In the genomic region with DNA sequence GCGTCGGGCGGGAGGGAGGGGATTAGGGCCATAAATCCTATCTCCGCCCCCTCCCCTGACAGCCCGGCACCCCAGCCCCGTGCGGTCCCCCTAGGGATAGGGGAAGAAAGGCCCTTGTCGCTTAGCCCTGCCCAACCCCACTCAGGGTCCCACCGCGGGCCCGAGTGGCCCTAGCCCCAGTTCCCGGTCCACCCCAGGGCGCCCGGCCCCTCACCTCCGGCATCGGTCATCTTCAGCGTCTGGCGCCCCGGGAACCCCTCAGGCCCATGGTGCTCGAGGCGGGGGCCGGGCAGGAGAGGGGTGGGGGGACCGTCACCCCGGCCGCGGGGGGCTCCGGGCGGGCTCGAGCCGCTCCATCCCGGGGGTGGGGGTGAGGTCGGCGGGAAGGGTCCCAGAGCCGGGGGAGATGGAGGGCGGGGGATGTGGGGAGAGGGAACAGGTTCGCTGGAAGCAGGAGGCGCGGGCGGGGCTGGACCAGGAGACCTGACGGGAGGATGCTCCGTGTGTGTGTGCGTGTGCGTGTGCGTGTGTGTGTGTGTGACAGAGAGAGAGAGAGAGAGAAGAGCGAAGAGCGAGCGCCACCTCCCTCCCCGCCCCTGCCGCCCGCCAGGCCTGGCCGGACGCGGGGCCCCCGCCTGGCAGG, we compare ENCODE assay signal across 1 cellular context.
A peak's percentile ranks its signal among the peaks of the same experiment; 100 is the strongest.
TF ChIP-seq lines count a peak whose summit lies in the region.

No MANE protein-coding gene starts in this region.

TF ChIP-seq in HepG2, 621 proteins besides CTCF, POLR2A, EP300 and RAD21:
- TF ChIP-seq PHF21A (CRISPR knock-in tag; IDR thresholded peaks at IDR 0.05) (no peak), ZBTB3 (CRISPR knock-in tag; IDR thresholded peaks at IDR 0.05; ENCODE audit: borderline replicate concordance, low read depth) (no peak), ZNF333 (CRISPR knock-in tag; IDR thresholded peaks at IDR 0.05; ENCODE audit: borderline replicate concordance) (no peak), KDM1A (CRISPR knock-in tag; IDR thresholded peaks at IDR 0.05) (no peak), ZNF598 (CRISPR knock-in tag; IDR thresholded peaks at IDR 0.05; ENCODE audit: borderline replicate concordance) (no peak), CBX1 (IDR thresholded peaks at IDR 0.05; ENCODE audit: low read depth) (no peak), NR1H2 (CRISPR knock-in tag; IDR thresholded peaks at IDR 0.05; ENCODE audit: borderline replicate concordance, low read depth) (no peak), BORCS8-MEF2B (CRISPR knock-in tag; IDR thresholded peaks at IDR 0.05) (no peak), ZNF564 (CRISPR knock-in tag; IDR thresholded peaks at IDR 0.05) (no peak), ZNF33A (CRISPR knock-in tag; IDR thresholded peaks at IDR 0.05; ENCODE audit: borderline replicate concordance) (no peak), BRD4 (CRISPR knock-in tag; IDR thresholded peaks at IDR 0.05) (no peak), ZFX (CRISPR knock-in tag; IDR thresholded peaks at IDR 0.05; ENCODE audit: low read depth) (0 out of 2 replicates have a peak, but pooled peaks have one; percentile 22), TFE3 (CRISPR knock-in tag; IDR thresholded peaks at IDR 0.05) (no peak), RBFOX2 (IDR thresholded peaks at IDR 0.05; ENCODE audit: low read depth, low read length) (no peak), ZBTB44 (CRISPR knock-in tag; IDR thresholded peaks at IDR 0.05) (no peak), ZFP90 (CRISPR knock-in tag; IDR thresholded peaks at IDR 0.05; ENCODE audit: borderline replicate concordance) (no peak), ZNF724P (CRISPR knock-in tag; IDR thresholded peaks at IDR 0.05; ENCODE audit: borderline replicate concordance) (no peak), ZFYVE20 (CRISPR knock-in tag; IDR thresholded peaks at IDR 0.05; ENCODE audit: borderline replicate concordance, low read depth) (no peak), ZNF367 (CRISPR knock-in tag; IDR thresholded peaks at IDR 0.05; ENCODE audit: borderline replicate concordance) (no peak), RELA (CRISPR knock-in tag; IDR thresholded peaks at IDR 0.05) (no peak), KLF15 (CRISPR knock-in tag; IDR thresholded peaks at IDR 0.05; ENCODE audit: borderline replicate concordance) (no peak), ZC3H4 (CRISPR knock-in tag; IDR thresholded peaks at IDR 0.05; ENCODE audit: borderline replicate concordance) (no peak), SPEN (CRISPR knock-in tag; IDR thresholded peaks at IDR 0.05; ENCODE audit: low read depth) (no peak), AKAP8 (CRISPR knock-in tag; IDR thresholded peaks at IDR 0.05) (no peak), ATF3 (CRISPR knock-in tag; IDR thresholded peaks at IDR 0.05) (no peak), NCOA2 (CRISPR knock-in tag; IDR thresholded peaks at IDR 0.05) (no peak), ZNF749 (CRISPR knock-in tag; IDR thresholded peaks at IDR 0.05; ENCODE audit: borderline replicate concordance) (0 out of 2 replicates have a peak, but pooled peaks have one; percentile 25), ZNF558 (CRISPR knock-in tag; IDR thresholded peaks at IDR 0.05; ENCODE audit: borderline replicate concordance) (0 out of 2 replicates have a peak, but pooled peaks have one; percentile 30), ZNF337 (CRISPR knock-in tag; IDR thresholded peaks at IDR 0.05; ENCODE audit: borderline replicate concordance, low read depth) (no peak), GABPB1 (CRISPR knock-in tag; IDR thresholded peaks at IDR 0.05) (no peak), TBX2 (CRISPR knock-in tag; IDR thresholded peaks at IDR 0.05; ENCODE audit: borderline replicate concordance) (no peak), ZC3H13 (CRISPR knock-in tag; IDR thresholded peaks at IDR 0.05) (no peak), MAZ (IDR thresholded peaks at IDR 0.05; ENCODE audit: borderline replicate concordance, low read depth, low read length) (no peak), MAZ (CRISPR knock-in tag; IDR thresholded peaks at IDR 0.05; ENCODE audit: low read depth) (0 out of 2 replicates have a peak, but pooled peaks have one; percentile 17), TBP (CRISPR knock-in tag; IDR thresholded peaks at IDR 0.05) (no peak), TAF1 (CRISPR knock-in tag; IDR thresholded peaks at IDR 0.05) (peak; percentile 7; the same call in 1 of the 2 replicates), MED1 (CRISPR knock-in tag; IDR thresholded peaks at IDR 0.05) (no peak), KDM5B (CRISPR knock-in tag; IDR thresholded peaks at IDR 0.05; ENCODE audit: borderline replicate concordance) (no peak), ZNF205 (CRISPR knock-in tag; IDR thresholded peaks at IDR 0.05) (peak; percentile 89), ZSCAN9 (CRISPR knock-in tag; IDR thresholded peaks at IDR 0.05; ENCODE audit: borderline replicate concordance) (no peak), ZBTB43 (CRISPR knock-in tag; conservative IDR thresholded peaks at IDR 0.05) (peak; percentile 67), ZNF253 (CRISPR knock-in tag; IDR thresholded peaks at IDR 0.05; ENCODE audit: borderline replicate concordance) (no peak), MEF2D (CRISPR knock-in tag; IDR thresholded peaks at IDR 0.05) (no peak)
- TF ChIP-seq, protein P1, sequence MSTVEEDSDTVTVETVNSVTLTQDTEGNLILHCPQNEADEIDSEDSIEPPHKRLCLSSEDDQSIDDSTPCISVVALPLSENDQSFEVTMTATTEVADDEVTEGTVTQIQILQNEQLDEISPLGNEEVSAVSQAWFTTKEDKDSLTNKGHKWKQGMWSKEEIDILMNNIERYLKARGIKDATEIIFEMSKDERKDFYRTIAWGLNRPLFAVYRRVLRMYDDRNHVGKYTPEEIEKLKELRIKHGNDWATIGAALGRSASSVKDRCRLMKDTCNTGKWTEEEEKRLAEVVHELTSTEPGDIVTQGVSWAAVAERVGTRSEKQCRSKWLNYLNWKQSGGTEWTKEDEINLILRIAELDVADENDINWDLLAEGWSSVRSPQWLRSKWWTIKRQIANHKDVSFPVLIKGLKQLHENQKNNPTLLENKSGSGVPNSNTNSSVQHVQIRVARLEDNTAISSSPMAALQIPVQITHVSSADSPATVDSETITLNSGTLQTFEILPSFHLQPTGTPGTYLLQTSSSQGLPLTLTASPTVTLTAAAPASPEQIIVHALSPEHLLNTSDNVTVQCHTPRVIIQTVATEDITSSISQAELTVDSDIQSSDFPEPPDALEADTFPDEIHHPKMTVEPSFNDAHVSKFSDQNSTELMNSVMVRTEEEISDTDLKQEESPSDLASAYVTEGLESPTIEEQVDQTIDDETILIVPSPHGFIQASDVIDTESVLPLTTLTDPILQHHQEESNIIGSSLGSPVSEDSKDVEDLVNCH (CRISPR knock-in tag; IDR thresholded peaks at IDR 0.05), result no peak
- TF ChIP-seq, protein P2, sequence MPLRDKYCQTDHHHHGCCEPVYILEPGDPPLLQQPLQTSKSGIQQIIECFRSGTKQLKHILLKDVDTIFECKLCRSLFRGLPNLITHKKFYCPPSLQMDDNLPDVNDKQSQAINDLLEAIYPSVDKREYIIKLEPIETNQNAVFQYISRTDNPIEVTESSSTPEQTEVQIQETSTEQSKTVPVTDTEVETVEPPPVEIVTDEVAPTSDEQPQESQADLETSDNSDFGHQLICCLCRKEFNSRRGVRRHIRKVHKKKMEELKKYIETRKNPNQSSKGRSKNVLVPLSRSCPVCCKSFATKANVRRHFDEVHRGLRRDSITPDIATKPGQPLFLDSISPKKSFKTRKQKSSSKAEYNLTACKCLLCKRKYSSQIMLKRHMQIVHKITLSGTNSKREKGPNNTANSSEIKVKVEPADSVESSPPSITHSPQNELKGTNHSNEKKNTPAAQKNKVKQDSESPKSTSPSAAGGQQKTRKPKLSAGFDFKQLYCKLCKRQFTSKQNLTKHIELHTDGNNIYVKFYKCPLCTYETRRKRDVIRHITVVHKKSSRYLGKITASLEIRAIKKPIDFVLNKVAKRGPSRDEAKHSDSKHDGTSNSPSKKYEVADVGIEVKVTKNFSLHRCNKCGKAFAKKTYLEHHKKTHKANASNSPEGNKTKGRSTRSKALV (CRISPR knock-in tag; IDR thresholded peaks at IDR 0.05), result no peak
- TF ChIP-seq, protein P3, sequence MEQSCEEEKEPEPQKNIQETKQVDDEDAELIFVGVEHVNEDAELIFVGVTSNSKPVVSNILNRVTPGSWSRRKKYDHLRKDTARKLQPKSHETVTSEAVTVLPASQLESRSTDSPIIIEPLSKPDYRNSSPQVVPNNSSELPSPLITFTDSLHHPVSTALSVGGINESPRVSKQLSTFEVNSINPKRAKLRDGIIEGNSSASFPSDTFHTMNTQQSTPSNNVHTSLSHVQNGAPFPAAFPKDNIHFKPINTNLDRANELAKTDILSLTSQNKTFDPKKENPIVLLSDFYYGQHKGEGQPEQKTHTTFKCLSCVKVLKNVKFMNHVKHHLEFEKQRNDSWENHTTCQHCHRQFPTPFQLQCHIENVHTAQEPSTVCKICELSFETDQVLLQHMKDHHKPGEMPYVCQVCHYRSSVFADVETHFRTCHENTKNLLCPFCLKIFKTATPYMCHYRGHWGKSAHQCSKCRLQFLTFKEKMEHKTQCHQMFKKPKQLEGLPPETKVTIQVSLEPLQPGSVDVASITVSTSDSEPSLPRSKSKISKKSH (CRISPR knock-in tag; IDR thresholded peaks at IDR 0.05; ENCODE audit: borderline replicate concordance), result no peak
TF ChIP-seq in HepG2: peak in this region for 7.
